Comparison of ENCODE assay signal across 8 cellular contexts in genomic region chr7:726854-727103, GRCh38. TPM values are rescaled to one million over a fixed set of nuclear protein-coding genes. Genes with fewer than 3 reads are reported as not detected.
A peak's percentile ranks its signal among the peaks of the same experiment; 100 is the strongest.
DNase-seq lines count a peak whose midpoint lies in the region; ATAC-seq and TF ChIP-seq lines count a peak whose summit lies in the region.

No MANE protein-coding gene starts in this region.

- no peak overlapping the region for H3K27ac Mint-ChIP-seq in stimulated activated naive CD8-positive, alpha-beta T cell treated with anti-CD3 and anti-CD28 coated beads, Interleukin-15, amount 100 ng/mL, for 72 hours
- H3K27ac Mint-ChIP-seq in activated T-helper 2 cell treated with anti-CD3 and anti-CD28 coated beads, Interferon-gamma antibody, Interleukin-2, Interleukin-4, amounts not matched to agents 10 μg/mL and 5 μg/mL and 100 μg/mL, durations not matched to agents 14 hours and 24 hours and 36 hours = no peak overlapping the region

- peak; percentile 19 for ATAC-seq in GM21528 (IDR thresholded peaks at IDR 0.05; ENCODE audit: low FRiP score, unreplicated experiment)
- ATAC-seq in heart right ventricle = no peak
- peak; percentile 36 for ATAC-seq in stimulated activated naive CD8-positive, alpha-beta T cell treated with anti-CD3 and anti-CD28 coated beads, Interleukin-15, amount 100 ng/mL, for 72 hours
- ATAC-seq in HG03139 (IDR thresholded peaks at IDR 0.05; ENCODE audit: unreplicated experiment) = no peak

- CTCF ChIA-PET in AG04449 (lab: Yijun Ruan, JAX) = interaction anchor here (0.9 to 1.6 kb wide), 3 partner anchors 8 to 404 kb away, joined by 3 to 5 read pairs (median 3); no protein-coding TSS in a partner anchor

- no peak overlapping the region for H3K4me3 Mint-ChIP-seq in stimulated activated naive CD8-positive, alpha-beta T cell treated with anti-CD3 and anti-CD28 coated beads, Interleukin-15, amount 100 ng/mL, for 72 hours
- no peak overlapping the region for H3K4me3 Mint-ChIP-seq in activated T-helper 2 cell treated with anti-CD3 and anti-CD28 coated beads, Interferon-gamma antibody, Interleukin-2, Interleukin-4, amounts not matched to agents 10 μg/mL and 5 μg/mL and 100 μg/mL, durations not matched to agents 14 hours and 24 hours and 36 hours (ENCODE audit: low read depth)

- peaks cover 58% of the 10 kb centered on the region for H3K4me1 Mint-ChIP-seq in stimulated activated naive CD8-positive, alpha-beta T cell treated with anti-CD3 and anti-CD28 coated beads, Interleukin-15, amount 100 ng/mL, for 72 hours
- peaks cover 17% of the 10 kb centered on the region for H3K4me1 Mint-ChIP-seq in activated T-helper 2 cell treated with anti-CD3 and anti-CD28 coated beads, Interferon-gamma antibody, Interleukin-2, Interleukin-4, amounts not matched to agents 10 μg/mL and 5 μg/mL and 100 μg/mL, durations not matched to agents 14 hours and 24 hours and 36 hours (ENCODE audit: low read depth)

- H3K36me3 ChIP-seq in Peyer's patch (peaks cover 0 to 5% (median 0%) of the 10 kb centered on the region in 3 donors), heart right ventricle (peaks cover 0 to 27% (median 0%) of the 10 kb centered on the region in 9 donors)

- TF ChIP-seq POLR2A in Peyer's patch (IDR thresholded peaks at IDR 0.05) = no peak

- H3K4me3 ChIP-seq in AG04449 (ENCODE audit: low read depth, low read length) (peak overlapping the region; percentile 62), Peyer's patch (peak overlapping the region; percentile 90 to 100 (median 98)), heart right ventricle (peak overlapping the region; percentile 50 to 96 (median 66))

- DNase-seq in AG04449 (ENCODE audit: low read depth, low spot score) (no peak), Peyer's patch (no peak), heart right ventricle (no peak)
- DNase-seq in stimulated activated naive CD8-positive, alpha-beta T cell treated with anti-CD3 and anti-CD28 coated beads, Interleukin-15, amount 100 ng/mL, for 72 hours = no peak
- DNase-seq in activated T-helper 2 cell treated with anti-CD3 and anti-CD28 coated beads, Interferon-gamma antibody, Interleukin-2, Interleukin-4, amounts not matched to agents 10 μg/mL and 5 μg/mL and 100 μg/mL, durations not matched to agents 14 hours and 24 hours and 36 hours (ENCODE audit: low spot score) = no peak
- no peak for DNase-seq in activated T-cell treated with anti-CD3 and anti-CD28 coated beads, Interleukin-2, amount 50 U/mL, for 48 hours

- H3K4me1 ChIP-seq in Peyer's patch (peaks cover 0 to 30% (median 9%) of the 10 kb centered on the region in 4 donors), heart right ventricle (peaks cover 7 to 41% (median 28%) of the 10 kb centered on the region in 9 donors)

- H3K9me3 Mint-ChIP-seq in stimulated activated naive CD8-positive, alpha-beta T cell treated with anti-CD3 and anti-CD28 coated beads, Interleukin-15, amount 100 ng/mL, for 72 hours = peaks cover 9 to 23% of the 10 kb centered on the region in 2 donors
- peaks cover 22% of the 10 kb centered on the region for H3K9me3 Mint-ChIP-seq in activated T-helper 2 cell treated with anti-CD3 and anti-CD28 coated beads, Interferon-gamma antibody, Interleukin-2, Interleukin-4, amounts not matched to agents 10 μg/mL and 5 μg/mL and 100 μg/mL, durations not matched to agents 14 hours and 24 hours and 36 hours

- peaks cover 62% of the 10 kb centered on the region for H3K36me3 Mint-ChIP-seq in activated T-helper 2 cell treated with anti-CD3 and anti-CD28 coated beads, Interferon-gamma antibody, Interleukin-2, Interleukin-4, amounts not matched to agents 10 μg/mL and 5 μg/mL and 100 μg/mL, durations not matched to agents 14 hours and 24 hours and 36 hours (ENCODE audit: low read depth)

- POLR2A ChIA-PET in AG04449 (lab: Yijun Ruan, JAX) = interaction anchor here (2.3 kb wide), 1 partner anchor 9 kb away, joined by 7 read pairs; no protein-coding TSS in a partner anchor

- 0 to 1% methylated on average over 22 to 39 of the region's 39 CpGs for WGBS in heart right ventricle, 2 donors

- H3K27me3 Mint-ChIP-seq in stimulated activated naive CD8-positive, alpha-beta T cell treated with anti-CD3 and anti-CD28 coated beads, Interleukin-15, amount 100 ng/mL, for 72 hours = no peaks in the 10 kb centered on the region
- H3K27me3 Mint-ChIP-seq in activated T-helper 2 cell treated with anti-CD3 and anti-CD28 coated beads, Interferon-gamma antibody, Interleukin-2, Interleukin-4, amounts not matched to agents 10 μg/mL and 5 μg/mL and 100 μg/mL, durations not matched to agents 14 hours and 24 hours and 36 hours (ENCODE audit: low read depth) = no peaks in the 10 kb centered on the region

- H3K27ac ChIP-seq in Peyer's patch (peak overlapping the region; percentile 38 to 78 (median 77)), heart right ventricle (peak overlapping the region in 9 of 10 donors; percentile 73 to 86 (median 78))

- H3K9me3 ChIP-seq in Peyer's patch = no peaks in the 10 kb centered on the region
- H3K9me3 ChIP-seq in heart right ventricle = peaks cover 0 to 2% (median 0%) of the 10 kb centered on the region in 11 donors

- no peaks in the 10 kb centered on the region for H3K27me3 ChIP-seq in Peyer's patch
- no peaks in the 10 kb centered on the region for H3K27me3 ChIP-seq in heart right ventricle

- intact Hi-C loops in heart right ventricle (cut with DNase I) = loop anchor here in 3 of 10 donors (5.0 to 10.0 kb wide), 3 partner anchors 59 to 212 kb away; partner anchors contain the start of gene PDGFA (in 2 of the 3)
- intact Hi-C loops in activated T-helper 2 cell treated with anti-CD3 and anti-CD28 coated beads, Interferon-gamma antibody, Interleukin-2, Interleukin-4, amounts not matched to agents 10 μg/mL and 5 μg/mL and 100 μg/mL, durations not matched to agents 14 hours and 24 hours and 36 hours (cut with micrococcal nuclease) = loop anchor here (1.0 to 5.0 kb wide), 4 partner anchors 91 to 208 kb away; partner anchors contain the start of gene PDGFA

- TF ChIP-seq CTCF in AG04449 (IDR thresholded peaks at IDR 0.05; ENCODE audit: insufficient read depth, low read length, missing control alignments) (no peak), Peyer's patch (IDR thresholded peaks at IDR 0.05) (peak in 1 of 6 experiments; percentile 1), heart right ventricle (IDR thresholded peaks at IDR 0.05) (no peak)

RNA-seq across cellular contexts. Expression of gene DNAAF5, which starts 0.3 kb away (rescaled TPM):
- 10 to 100 TPM; 26.8 to 75.8 (median 45.3) TPM for total RNA-seq in Peyer's patch
- total RNA-seq in heart right ventricle = 10 to 100 TPM; 18.0 to 30.0 (median 25.3) TPM
- 10 to 100 TPM; 10.4 to 12.8 TPM for polyA plus RNA-seq in heart right ventricle
- 41.5 and 41.7 TPM in 2 replicates for total RNA-seq in activated T-helper 2 cell treated with anti-CD3 and anti-CD28 coated beads, Interferon-gamma antibody, Interleukin-2, Interleukin-4, amounts not matched to agents 10 μg/mL and 5 μg/mL and 100 μg/mL, durations not matched to agents 14 hours and 24 hours and 36 hours

RNA-seq across cellular contexts. Expression of gene PRKAR1B, which starts 0.3 kb away (rescaled TPM):
- total RNA-seq in Peyer's patch (10 to 100 TPM; 13.0 to 42.9 (median 17.0) TPM), heart right ventricle (10 to 100 TPM; 14.5 to 24.5 (median 21.2) TPM)
- 10 to 100 TPM in 1 of 2 donors, 1 to 10 TPM in 1; 5.0 to 15.7 TPM for polyA plus RNA-seq in heart right ventricle
- total RNA-seq in activated T-helper 2 cell treated with anti-CD3 and anti-CD28 coated beads, Interferon-gamma antibody, Interleukin-2, Interleukin-4, amounts not matched to agents 10 μg/mL and 5 μg/mL and 100 μg/mL, durations not matched to agents 14 hours and 24 hours and 36 hours = 31.5 and 38.9 TPM in 2 replicates

Comparison
In these comparisons a context has a peak if more than half of its experiments do, and no peak if none do; other contexts are left out.
1. ATAC-seq: peak in GM21528 (single experiment) and stimulated activated naive CD8-positive, alpha-beta T cell treated with anti-CD3 and anti-CD28 coated beads, Interleukin-15, amount 100 ng/mL, for 72 hours (single experiment); none in heart right ventricle (0 of 8) and HG03139 (single experiment).
2. Peak in every context shown above with its lines, with median percentiles within 50 percentile points of each other: H3K4me3 ChIP-seq.